Comparison of ENCODE assay signal across 8 cellular contexts in the genomic region with DNA sequence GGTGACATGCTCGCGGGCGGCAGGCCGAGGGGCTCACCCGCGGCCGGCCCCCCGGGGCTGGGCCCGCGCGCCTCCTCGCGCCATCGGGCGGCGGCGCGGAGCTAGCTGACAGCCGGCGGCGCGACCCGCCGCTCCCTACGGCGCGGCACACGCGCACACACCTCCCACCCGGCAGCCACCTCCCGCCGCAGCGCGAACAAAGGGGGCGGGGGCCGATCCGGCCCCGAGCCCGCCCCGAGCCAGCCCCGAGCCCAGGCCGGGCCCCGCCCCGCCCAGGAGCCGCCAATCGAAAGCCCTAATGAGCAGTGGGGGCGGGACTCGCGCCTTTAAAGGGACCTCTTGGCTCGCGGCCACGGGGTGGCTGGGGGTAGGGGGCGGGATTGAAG. TPM values are rescaled to one million over a fixed set of nuclear protein-coding genes. Genes with fewer than 3 reads are reported as not detected.
A peak's percentile ranks its signal among the peaks of the same experiment; 100 is the strongest.
DNase-seq lines count a peak whose midpoint lies in the region; ATAC-seq and TF ChIP-seq lines count a peak whose summit lies in the region.

A gene with protein sequence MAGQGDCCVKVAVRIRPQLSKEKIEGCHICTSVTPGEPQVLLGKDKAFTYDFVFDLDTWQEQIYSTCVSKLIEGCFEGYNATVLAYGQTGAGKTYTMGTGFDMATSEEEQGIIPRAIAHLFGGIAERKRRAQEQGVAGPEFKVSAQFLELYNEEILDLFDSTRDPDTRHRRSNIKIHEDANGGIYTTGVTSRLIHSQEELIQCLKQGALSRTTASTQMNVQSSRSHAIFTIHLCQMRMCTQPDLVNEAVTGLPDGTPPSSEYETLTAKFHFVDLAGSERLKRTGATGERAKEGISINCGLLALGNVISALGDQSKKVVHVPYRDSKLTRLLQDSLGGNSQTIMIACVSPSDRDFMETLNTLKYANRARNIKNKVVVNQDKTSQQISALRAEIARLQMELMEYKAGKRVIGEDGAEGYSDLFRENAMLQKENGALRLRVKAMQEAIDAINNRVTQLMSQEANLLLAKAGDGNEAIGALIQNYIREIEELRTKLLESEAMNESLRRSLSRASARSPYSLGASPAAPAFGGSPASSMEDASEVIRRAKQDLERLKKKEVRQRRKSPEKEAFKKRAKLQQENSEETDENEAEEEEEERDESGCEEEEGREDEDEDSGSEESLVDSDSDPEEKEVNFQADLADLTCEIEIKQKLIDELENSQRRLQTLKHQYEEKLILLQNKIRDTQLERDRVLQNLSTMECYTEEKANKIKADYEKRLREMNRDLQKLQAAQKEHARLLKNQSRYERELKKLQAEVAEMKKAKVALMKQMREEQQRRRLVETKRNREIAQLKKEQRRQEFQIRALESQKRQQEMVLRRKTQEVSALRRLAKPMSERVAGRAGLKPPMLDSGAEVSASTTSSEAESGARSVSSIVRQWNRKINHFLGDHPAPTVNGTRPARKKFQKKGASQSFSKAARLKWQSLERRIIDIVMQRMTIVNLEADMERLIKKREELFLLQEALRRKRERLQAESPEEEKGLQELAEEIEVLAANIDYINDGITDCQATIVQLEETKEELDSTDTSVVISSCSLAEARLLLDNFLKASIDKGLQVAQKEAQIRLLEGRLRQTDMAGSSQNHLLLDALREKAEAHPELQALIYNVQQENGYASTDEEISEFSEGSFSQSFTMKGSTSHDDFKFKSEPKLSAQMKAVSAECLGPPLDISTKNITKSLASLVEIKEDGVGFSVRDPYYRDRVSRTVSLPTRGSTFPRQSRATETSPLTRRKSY (N-terminal part only) (minus strand): TSS at position 198 of the 386 bp plus-strand sequence. CDS start 331 bp downstream, outside the sequence.

- H3K4me3 ChIP-seq in tibial artery, result peak within 1 kb of the TSS; percentile 55 to 59

- H3K4me1 Mint-ChIP-seq in osteocyte (ENCODE audit: unreplicated experiment), result peaks cover 25% of the 10 kb centered on the region

- intact Hi-C loops in tibial artery (cut with DNase I; ENCODE audit: low total_unique reads), result no loop called here

- peaks cover 5% of the 10 kb centered on the region for H3K27me3 Mint-ChIP-seq in osteocyte (ENCODE audit: unreplicated experiment)

- peaks cover 0 to 36% (median 11%) of the 10 kb centered on the region in 4 donors for H3K4me1 ChIP-seq in tibial artery

- peak within 1 kb of the TSS; percentile 67 for H3K4me3 Mint-ChIP-seq in osteocyte (ENCODE audit: unreplicated experiment)

- DNase-seq in DMS53 (lab: John Stamatoyannopoulos, UW) (peak; percentile 91), KBM-7 (peak; percentile 77), SHP77 (lab: John Stamatoyannopoulos, UW) (peak; percentile 46 to 63), activated gamma-delta T cell (lab: John Stamatoyannopoulos, UW) (peak; percentile 89), glomerular visceral epithelial cell (ENCODE audit: extremely low spot score) (peak; percentile 82), osteocyte (ENCODE audit: extremely low spot score, unreplicated experiment) (peak; percentile 89), tibial artery (peak; percentile 77 to 81)

- no peak within 1 kb of the TSS for H3K27ac Mint-ChIP-seq in osteocyte (ENCODE audit: unreplicated experiment)

- H3K27me3 ChIP-seq in tibial artery, result peaks cover 0 to 20% of the 10 kb centered on the region in 2 donors

- H3K9me3 ChIP-seq in tibial artery, result no peaks in the 10 kb centered on the region

- H3K36me3 Mint-ChIP-seq in osteocyte (ENCODE audit: unreplicated experiment), result no peaks in the 10 kb centered on the region

- peak; percentile 49 for ATAC-seq in GM21529 (IDR thresholded peaks at IDR 0.05; ENCODE audit: unreplicated experiment)

- TF ChIP-seq CTCF in osteocyte (IDR thresholded peaks at IDR 0.05) (no peak), tibial artery (IDR thresholded peaks at IDR 0.05) (no peak)

- H3K27ac ChIP-seq in tibial artery, result peak within 1 kb of the TSS; percentile 7 to 30

- H3K9me3 Mint-ChIP-seq in osteocyte (ENCODE audit: unreplicated experiment), result no peaks in the 10 kb centered on the region

- in situ Hi-C loops in KBM-7 (cut with MboI; ENCODE audit: low pct_unique_long_range_greater_than_20kb, low sequenced_read_pairs), result no loop called here

- H3K36me3 ChIP-seq in tibial artery, result no peaks in the 10 kb centered on the region

RNA-seq across cellular contexts. Expression of the gene that starts here (rescaled TPM):
- total RNA-seq in osteocyte, result 0.63 and 0.97 TPM in 2 replicates

Comparison
In these comparisons a context has a peak if more than half of its experiments do, and no peak if none do; other contexts are left out.
1. Peak in every context shown above with its lines: DNase-seq, ATAC-seq, H3K4me3 ChIP-seq and H3K27ac ChIP-seq.
2. Peak in DNase-seq in osteocyte; RNA of the gene not detected or under 1 TPM.